11 cellular contexts compared by ENCODE assay signal in genomic region chr6:140071115-140071514, GRCh38.
DNase-seq lines count a peak whose midpoint lies in the region; ATAC-seq and TF ChIP-seq lines count a peak whose summit lies in the region.
"Had no signal": no experiment of that assay in that cellular context is flagged by ENCODE, and none has a peak within 500 bp of the region (broad histone marks: within the 10 kb centered on the region; RNA-seq: fewer than 3 reads in every experiment).

No MANE protein-coding gene starts in this region.

- peak overlapping the region; percentile 44 for H3K27ac ChIP-seq in PC-3 (ENCODE audit: low read length)
- H3K27ac ChIP-seq in epithelial cell of prostate = no peak overlapping the region
- no peak overlapping the region for H3K27ac ChIP-seq in prostate gland

- TF ChIP-seq POLR2A in prostate gland (IDR thresholded peaks at IDR 0.05) = no peak

- no peaks in the 10 kb centered on the region for H3K9me2 ChIP-seq in PC-3 (replicated peaks; ENCODE audit: low read length)

- no peaks in the 10 kb centered on the region for H4K20me1 ChIP-seq in PC-3 (ENCODE audit: low read length)

- H3K27me3 ChIP-seq in PC-3 (ENCODE audit: low read length) (no peaks in the 10 kb centered on the region), prostate gland (replicated peaks; ENCODE audit: insufficient read depth) (no peaks in the 10 kb centered on the region)

- H3K9ac ChIP-seq in PC-3 (ENCODE audit: low read length) = no peak overlapping the region

- H3K9me3 ChIP-seq in PC-3 (ENCODE audit: low read length) (no peaks in the 10 kb centered on the region), prostate gland (no peaks in the 10 kb centered on the region)
- H3K9me3 ChIP-seq: thoracic aorta had no signal

- no peak for ATAC-seq in PC-3
- ATAC-seq in HG02852 (IDR thresholded peaks at IDR 0.05; ENCODE audit: unreplicated experiment) = no peak
- no peak for ATAC-seq in GM21528 (IDR thresholded peaks at IDR 0.05; ENCODE audit: low FRiP score, unreplicated experiment)

- H3K79me2 ChIP-seq in PC-3 (ENCODE audit: low read length) = no peaks in the 10 kb centered on the region

- H3K4me2 ChIP-seq in PC-3 (ENCODE audit: low read length) = 0 out of 2 replicates have a peak overlapping the region, but pooled peaks have one; percentile 4

- TF ChIP-seq CTCF in PC-3 (conservative IDR thresholded peaks at IDR 0.05; ENCODE audit: low read depth, low read length) (no peak), prostate gland (IDR thresholded peaks at IDR 0.05) (no peak)

- H3F3A ChIP-seq in PC-3 (ENCODE audit: low read length, unreplicated experiment) = no peaks in the 10 kb centered on the region

- no TSS peak for BruUV-seq in PC-3 (replicated peaks; lab: Mats Ljungman, UMichigan)

- DNase-seq in Daoy (ENCODE audit: low read depth) (peak; percentile 41), PC-3 (peak; percentile 52), epithelial cell of prostate (ENCODE audit: low read depth, low spot score) (peak; percentile 8), prostate gland (ENCODE audit: low spot score) (peak; percentile 26), germinal center (ENCODE audit: low spot score) (no peak), NCI-H1930 (lab: John Stamatoyannopoulos, UW) (no peak)
- DNase-seq: DND-41, nucleus accumbens had no signal

- H3K36me3 ChIP-seq in PC-3 (ENCODE audit: low read depth, low read length) (no peaks in the 10 kb centered on the region), prostate gland (no peaks in the 10 kb centered on the region)
- H3K36me3 ChIP-seq: thoracic aorta had no signal

- H3K4me1 ChIP-seq in PC-3 (ENCODE audit: insufficient read depth, low read length) (peaks cover 18% of the 10 kb centered on the region), prostate gland (replicated peaks) (no peaks in the 10 kb centered on the region)

- intact Hi-C loops in PC-3 (cut with micrococcal nuclease) = no loop called here
- intact Hi-C loops in prostate gland (cut with DNase I) = no loop called here

- CTCF ChIA-PET in PC-3 (lab: Charles Lee) = no interaction called here

- H2AFZ ChIP-seq in PC-3 (ENCODE audit: low read length) = no peak overlapping the region

- POLR2A ChIA-PET in PC-3 (lab: Charles Lee; ENCODE audit: unreplicated experiment) = no interaction called here

- 11% methylated on average over 2 of the region's 2 CpGs for WGBS in prostate gland

- no peak overlapping the region for H3K4me3 ChIP-seq in PC-3 (ENCODE audit: low read length)
- no peak overlapping the region for H3K4me3 ChIP-seq in prostate gland
- H3K4me3 ChIP-seq: thoracic aorta had no signal

Comparison
In these comparisons a context has a peak if more than half of its experiments do, and no peak if none do; other contexts are left out.
1. DNase-seq: peak in Daoy (single experiment), PC-3 (single experiment), epithelial cell of prostate (single experiment) and prostate gland (single experiment); none in germinal center (single experiment) and NCI-H1930 (0 of 2).